Comparison of ENCODE assay signal across 28 cellular contexts in the genomic region with DNA sequence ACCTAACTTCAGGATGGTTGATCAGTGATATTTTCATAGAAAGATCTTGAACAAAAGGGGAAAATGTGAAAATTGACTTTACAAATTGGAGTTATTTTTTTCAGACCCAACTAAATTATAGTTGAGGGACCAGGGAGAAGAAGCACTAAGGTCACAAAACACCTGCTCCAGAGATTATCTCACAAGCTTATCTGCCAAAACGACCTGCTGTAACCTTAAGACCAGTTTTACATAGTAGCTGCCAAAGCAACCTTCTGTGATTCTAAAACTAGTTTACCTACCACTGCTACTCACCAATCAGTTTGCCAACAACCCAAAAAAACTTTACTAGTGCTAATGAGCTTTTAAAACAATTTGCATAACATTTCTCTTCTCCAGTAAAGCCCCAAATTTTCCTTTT.
"Had no signal": no experiment of that assay in that cellular context is flagged by ENCODE, and none has a peak within 500 bp of the region (broad histone marks: within the 10 kb centered on the region; RNA-seq: fewer than 3 reads in every experiment).

No MANE protein-coding gene starts in this region.

- H3K9me3 Mint-ChIP-seq: neural progenitor cell; stimulated activated effector memory CD8-positive, alpha-beta T cell treated with anti-CD3 and anti-CD28 coated beads, Interleukin-12 subunit alpha, Interleukin-12 subunit beta, amount 100 ng/mL, for 72 hours had no signal

- FAIRE-seq: islet of Langerhans, kidney had no signal

- H3K36me3 ChIP-seq: left ventricle myocardium inferior, neural progenitor cell, neutrophil, right atrium auricular region, spleen, tibial nerve, uterus had no signal

- H3K27ac Mint-ChIP-seq: immature natural killer cell; mesothelial cell of epicardium; naive B cell; natural killer cell; nephron progenitor cell; neural progenitor cell; progenitor cell of endocrine pancreas; stimulated activated effector memory CD8-positive, alpha-beta T cell treated with anti-CD3 and anti-CD28 coated beads, Interleukin-12 subunit alpha, Interleukin-12 subunit beta, amount 100 ng/mL, for 72 hours; stimulated activated naive CD8-positive, alpha-beta T cell treated with anti-CD3 and anti-CD28 coated beads, Interleukin-15, amount 100 ng/mL, for 72 hours; type B pancreatic cell had no signal

- H3K4me2 ChIP-seq: neural progenitor cell had no signal

- H3K4me3 ChIP-seq: left ventricle myocardium inferior, lung, neural progenitor cell, right atrium auricular region, skin epidermis, spleen, tibial nerve, uterus had no signal

- H3K27me3 ChIP-seq: neural progenitor cell, neutrophil, right atrium auricular region, spleen, tibial nerve, uterus had no signal

- DNase-seq: hippocampal formation; immature natural killer cell; kidney; left colon; left ventricle myocardium inferior; mesendoderm; naive B cell; natural killer cell; nephron progenitor cell; occipital lobe; spleen; stimulated activated CD4-positive, alpha-beta T cell treated with anti-CD3 and anti-CD28 coated beads, Interleukin-4, amount 100 ng/mL, for 24 hours; stimulated activated naive CD4-positive, alpha-beta T cell treated with Interleukin-2 at 50 U/mL for 16 hours; stimulated activated naive CD8-positive, alpha-beta T cell treated with anti-CD3 and anti-CD28 coated beads, Interleukin-15, amount 100 ng/mL, for 72 hours; substantia nigra; uterus had no signal

- H3K4me1 ChIP-seq: left ventricle myocardium inferior, neural progenitor cell, right atrium auricular region, spleen, tibial nerve, uterus had no signal

- H3K9ac ChIP-seq: neural progenitor cell had no signal

- H3K4me1 Mint-ChIP-seq: immature natural killer cell; mesothelial cell of epicardium; naive B cell; natural killer cell; nephron progenitor cell; neural progenitor cell; stimulated activated effector memory CD8-positive, alpha-beta T cell treated with anti-CD3 and anti-CD28 coated beads, Interleukin-12 subunit alpha, Interleukin-12 subunit beta, amount 100 ng/mL, for 72 hours; stimulated activated naive CD8-positive, alpha-beta T cell treated with anti-CD3 and anti-CD28 coated beads, Interleukin-15, amount 100 ng/mL, for 72 hours had no signal

- H3K4me3 Mint-ChIP-seq: immature natural killer cell; mesothelial cell of epicardium; naive B cell; natural killer cell; nephron progenitor cell; neural progenitor cell; stimulated activated effector memory CD8-positive, alpha-beta T cell treated with anti-CD3 and anti-CD28 coated beads, Interleukin-12 subunit alpha, Interleukin-12 subunit beta, amount 100 ng/mL, for 72 hours; stimulated activated naive CD8-positive, alpha-beta T cell treated with anti-CD3 and anti-CD28 coated beads, Interleukin-15, amount 100 ng/mL, for 72 hours; type B pancreatic cell had no signal

- H2AFZ ChIP-seq: neural progenitor cell had no signal

- H3K36me3 Mint-ChIP-seq: immature natural killer cell; mesothelial cell of epicardium; naive B cell; natural killer cell; neural progenitor cell; stimulated activated effector memory CD8-positive, alpha-beta T cell treated with anti-CD3 and anti-CD28 coated beads, Interleukin-12 subunit alpha, Interleukin-12 subunit beta, amount 100 ng/mL, for 72 hours; type B pancreatic cell had no signal

- H3K27me3 Mint-ChIP-seq: naive B cell; progenitor cell of endocrine pancreas; stimulated activated naive CD8-positive, alpha-beta T cell treated with anti-CD3 and anti-CD28 coated beads, Interleukin-15, amount 100 ng/mL, for 72 hours had no signal

- ATAC-seq: left colon; natural killer cell; sciatic nerve; stimulated activated effector memory CD8-positive, alpha-beta T cell treated with anti-CD3 and anti-CD28 coated beads, Interleukin-12 subunit alpha, Interleukin-12 subunit beta, amount 100 ng/mL, for 72 hours; stimulated activated naive CD8-positive, alpha-beta T cell treated with anti-CD3 and anti-CD28 coated beads, Interleukin-15, amount 100 ng/mL, for 72 hours had no signal

- H3K9me3 ChIP-seq: neutrophil, right atrium auricular region, tibial nerve, uterus had no signal

- H3K27ac ChIP-seq: left ventricle myocardium inferior, neural progenitor cell, neutrophil, right atrium auricular region, skin epidermis, spleen, tibial nerve, uterus had no signal
